In the genomic region with DNA sequence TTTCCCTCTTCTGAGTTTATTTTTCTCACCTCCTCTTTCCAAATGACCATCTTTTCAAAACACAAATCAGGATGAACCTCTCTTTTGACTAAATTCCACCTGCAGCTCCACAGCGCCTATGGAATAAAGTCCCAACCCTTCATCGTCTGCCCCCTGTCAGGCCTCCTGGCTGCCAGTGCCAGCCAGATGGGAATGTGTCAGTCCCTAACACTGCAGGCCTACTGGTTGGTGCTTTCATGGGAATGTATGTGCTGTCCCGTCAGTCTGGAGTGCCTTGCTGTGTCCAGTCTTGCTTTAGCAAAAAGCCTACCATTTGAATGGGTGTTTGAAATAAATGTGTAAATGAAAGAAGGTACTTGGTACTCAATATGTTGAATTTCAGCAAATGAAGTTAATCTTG, we compare ENCODE assay signal across 27 cellular contexts.
"Had no signal": no experiment of that assay in that cellular context is flagged by ENCODE, and none has a peak within 500 bp of the region (broad histone marks: within the 10 kb centered on the region; RNA-seq: fewer than 3 reads in every experiment).

No MANE protein-coding gene starts in this region.

- H3K27me3 ChIP-seq: esophagus squamous epithelium, right atrium auricular region, suprapubic skin, transverse colon had no signal

- H3K4me3 ChIP-seq: esophagus squamous epithelium, lung, mucosa of descending colon, prostate gland, right atrium auricular region, smooth muscle cell, suprapubic skin, transverse colon had no signal

- ATAC-seq: effector memory CD8-positive, alpha-beta T cell; left colon; mucosa of descending colon; natural killer cell treated with Interleukin-12 subunit alpha and Interleukin-12 subunit beta and Interleukin-15 and Interleukin-18, amount 100 ng/mL, for 72 hours; sciatic nerve; stimulated activated naive CD8-positive, alpha-beta T cell treated with anti-CD3 and anti-CD28 coated beads, Interleukin-15, amount 100 ng/mL, for 72 hours had no signal

- H3K4me1 ChIP-seq: esophagus squamous epithelium, prostate gland, suprapubic skin, transverse colon had no signal

- FAIRE-seq: endometrium, frontal cortex had no signal

- H3K4me2 ChIP-seq: smooth muscle cell had no signal

- H3K9me3 ChIP-seq: esophagus squamous epithelium, mucosa of descending colon, prostate gland, right atrium auricular region, suprapubic skin, transverse colon had no signal

- H3K27ac ChIP-seq: esophagus squamous epithelium, prostate gland, right atrium auricular region, suprapubic skin, transverse colon had no signal

- H3K36me3 ChIP-seq: esophagus squamous epithelium, prostate gland, right atrium auricular region, suprapubic skin, transverse colon had no signal

- DNase-seq: cortex of kidney; effector memory CD8-positive, alpha-beta T cell; erythroblast; esophagus squamous epithelium; hypothalamus; immature natural killer cell; islet precursor cell; kidney glomerular epithelial cell; left colon; mucosa of descending colon; naive B cell; stimulated activated CD4-positive, alpha-beta T cell treated with anti-CD3 and anti-CD28 coated beads, Interleukin-12 subunit alpha, Interleukin-12 subunit beta, amount 100 ng/mL, for 4 hours; stimulated activated CD4-positive, alpha-beta T cell treated with anti-CD3 and anti-CD28 coated beads, Interleukin-1b, Interleukin-23, amount 100 ng/mL, for 48 hours; stimulated activated CD4-positive, alpha-beta T cell treated with anti-CD3 and anti-CD28 coated beads, Interleukin-4, amount 100 ng/mL, for 1 hour; stimulated activated CD8-positive, alpha-beta memory T cell treated with anti-CD3 and anti-CD28 coated beads, Interleukin-4, amount 100 ng/mL, for 48 hours; stimulated activated naive CD4-positive, alpha-beta T cell; stimulated activated naive CD8-positive, alpha-beta T cell treated with anti-CD3 and anti-CD28 coated beads, Interleukin-15, amount 100 ng/mL, for 72 hours; transverse colon had no signal
